In the genomic region with DNA sequence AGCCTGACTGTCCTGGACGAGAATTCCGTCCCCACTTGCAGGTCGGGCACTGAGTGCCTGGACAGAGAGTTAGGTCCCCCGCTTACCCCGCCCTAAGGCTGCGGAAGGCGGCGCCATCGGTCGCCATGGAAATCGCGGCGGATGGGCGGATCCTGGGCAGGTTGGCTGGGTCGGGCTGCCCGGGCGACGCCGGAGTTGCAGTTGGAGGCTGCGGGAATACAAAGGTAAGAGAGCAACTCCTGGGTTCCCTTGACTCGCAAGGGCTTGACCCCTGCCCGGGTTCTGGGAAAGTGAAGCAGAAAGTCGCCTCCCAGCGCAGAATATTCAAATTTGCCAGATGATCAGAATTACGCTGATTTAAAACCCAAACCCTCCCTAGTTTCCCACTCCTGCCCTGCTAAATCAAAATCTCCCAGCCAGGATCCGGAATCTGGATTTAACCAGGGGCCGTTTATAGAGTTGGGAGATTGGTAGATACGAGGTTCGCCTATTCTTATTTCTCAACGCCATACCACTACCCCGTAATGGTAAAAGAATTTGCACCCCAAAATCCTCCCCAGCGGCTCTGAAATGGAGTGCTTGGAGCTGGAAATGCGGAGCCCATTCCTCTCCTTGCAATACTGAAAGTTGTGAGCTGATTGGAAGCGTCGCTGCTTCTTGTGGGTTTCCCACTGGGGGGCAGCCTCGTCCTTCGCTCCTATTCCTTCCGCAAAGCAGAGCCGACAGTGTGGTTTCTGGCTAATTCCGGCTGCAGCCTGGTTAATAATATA, we compare ENCODE assay signal across 8 cellular contexts.
DNase-seq lines count a peak whose midpoint lies in the region; ATAC-seq and TF ChIP-seq lines count a peak whose summit lies in the region.

No MANE protein-coding gene starts in this region.

- H3K27ac ChIP-seq in GM23248 (peak overlapping the region; percentile 13; the same call in 1 of the 2 replicates), WERI-Rb-1 (no peak overlapping the region), muscle layer of duodenum (ENCODE audit: low read length) (peak overlapping the region; percentile 85), upper lobe of right lung (peak overlapping the region; percentile 85)

- WGBS in GM23248 (ENCODE audit: low coverage in 1 of 2, low lambda C conversion rate in 2 of 2, missing lambda C conversion rate in 2 of 2), 2 experiments: 1 to 3% methylated on average over 40 of the region's 40 CpGs

- peak overlapping the region; percentile 88 for H3K4me2 ChIP-seq in GM23248 (ENCODE audit: unreplicated experiment)

- peak; percentile 97 for ATAC-seq in upper lobe of right lung
- ATAC-seq in HG03457 (IDR thresholded peaks at IDR 0.05; ENCODE audit: unreplicated experiment): no peak

- intact Hi-C loops in upper lobe of right lung (cut with DNase I): no loop called here

- no peaks in the 10 kb centered on the region for H3K79me2 ChIP-seq in GM23248 (ENCODE audit: insufficient read depth)

- H3K27me3 ChIP-seq in GM23248 (replicated peaks; ENCODE audit: insufficient read depth): no peaks in the 10 kb centered on the region; the same call in 1 of the 2 replicates
- no peaks in the 10 kb centered on the region for H3K27me3 ChIP-seq in WERI-Rb-1 (ENCODE audit: insufficient read depth, low read depth, severe bottlenecking)
- no peaks in the 10 kb centered on the region for H3K27me3 ChIP-seq in muscle layer of duodenum (ENCODE audit: low read depth, low read length)
- H3K27me3 ChIP-seq in upper lobe of right lung: no peaks in the 10 kb centered on the region

- H2AFZ ChIP-seq in GM23248: peak overlapping the region; percentile 94

- in situ Hi-C loops in GM23248 (cut with MboI): no loop called here

- H3K36me3 ChIP-seq in GM23248 (ENCODE audit: low read depth) (no peaks in the 10 kb centered on the region), WERI-Rb-1 (no peaks in the 10 kb centered on the region), muscle layer of duodenum (ENCODE audit: control insufficient read depth in 1 of 2, insufficient read depth in 2 of 2, low read length in 2 of 2) (no peaks in the 10 kb centered on the region), upper lobe of right lung (no peaks in the 10 kb centered on the region)

- DNase-seq in DMS153 (lab: John Stamatoyannopoulos, UW) (peak; percentile 87), GM23248 (peak; percentile 91), NCI-H1436 treated with DMSO at 0.1 percent for 48 hours (lab: John Stamatoyannopoulos, UW) (peak; percentile 66), WERI-Rb-1 (peak; percentile 56), fibroblast of villous mesenchyme (ENCODE audit: low read depth) (peak; percentile 75), upper lobe of right lung (peak; percentile 93)

- peak overlapping the region; percentile 71 for H3K9ac ChIP-seq in GM23248

- H3K4me3 ChIP-seq in GM23248 (peak overlapping the region; percentile 89), WERI-Rb-1 (ENCODE audit: low read depth, low read length) (peak overlapping the region; percentile 62), fibroblast of villous mesenchyme (ENCODE audit: low read depth, low read length) (peak overlapping the region; percentile 70), muscle layer of duodenum (ENCODE audit: low read depth in 1 of 2, low read length in 2 of 2) (peak overlapping the region; percentile 74 to 97), upper lobe of right lung (peak overlapping the region; percentile 65)

- H3K9me3 ChIP-seq in GM23248 (ENCODE audit: low read depth) (no peaks in the 10 kb centered on the region), WERI-Rb-1 (ENCODE audit: severe bottlenecking) (no peaks in the 10 kb centered on the region), muscle layer of duodenum (ENCODE audit: control insufficient read depth in 1 of 2, low read length in 2 of 2) (no peaks in the 10 kb centered on the region), upper lobe of right lung (no peaks in the 10 kb centered on the region)

- no peaks in the 10 kb centered on the region for H3K9me2 ChIP-seq in GM23248 (ENCODE audit: insufficient read depth)

- H3K4me1 ChIP-seq in GM23248 (ENCODE audit: insufficient read depth) (peaks cover 4% of the 10 kb centered on the region), muscle layer of duodenum (ENCODE audit: control insufficient read depth in 1 of 2, insufficient read depth in 2 of 2, low read length in 2 of 2) (peaks cover 5 to 6% of the 10 kb centered on the region in 2 donors), upper lobe of right lung (peaks cover 6% of the 10 kb centered on the region)

- peak; percentile 26; the same call in 1 of the 2 replicates for TF ChIP-seq CTCF in WERI-Rb-1 (IDR thresholded peaks at IDR 0.05; ENCODE audit: low read depth, low read length)
- peak; percentile 60 for TF ChIP-seq CTCF in fibroblast of villous mesenchyme (IDR thresholded peaks at IDR 0.05; ENCODE audit: insufficient read depth, low read depth, low read length)
- peak; percentile 79 for TF ChIP-seq CTCF in upper lobe of right lung (IDR thresholded peaks at IDR 0.05)

- H3F3A ChIP-seq in GM23248 (ENCODE audit: insufficient read depth): peaks cover 13% of the 10 kb centered on the region

- no peaks in the 10 kb centered on the region for H4K20me1 ChIP-seq in GM23248 (ENCODE audit: insufficient read depth)

Comparison
In these comparisons a context has a peak if more than half of its experiments do, and no peak if none do; other contexts are left out.
1. CTCF ChIP-seq: peak in every context shown above with its lines; median percentile 79 in upper lobe of right lung; 60 in fibroblast of villous mesenchyme; 26 in WERI-Rb-1.